In the genomic region with DNA sequence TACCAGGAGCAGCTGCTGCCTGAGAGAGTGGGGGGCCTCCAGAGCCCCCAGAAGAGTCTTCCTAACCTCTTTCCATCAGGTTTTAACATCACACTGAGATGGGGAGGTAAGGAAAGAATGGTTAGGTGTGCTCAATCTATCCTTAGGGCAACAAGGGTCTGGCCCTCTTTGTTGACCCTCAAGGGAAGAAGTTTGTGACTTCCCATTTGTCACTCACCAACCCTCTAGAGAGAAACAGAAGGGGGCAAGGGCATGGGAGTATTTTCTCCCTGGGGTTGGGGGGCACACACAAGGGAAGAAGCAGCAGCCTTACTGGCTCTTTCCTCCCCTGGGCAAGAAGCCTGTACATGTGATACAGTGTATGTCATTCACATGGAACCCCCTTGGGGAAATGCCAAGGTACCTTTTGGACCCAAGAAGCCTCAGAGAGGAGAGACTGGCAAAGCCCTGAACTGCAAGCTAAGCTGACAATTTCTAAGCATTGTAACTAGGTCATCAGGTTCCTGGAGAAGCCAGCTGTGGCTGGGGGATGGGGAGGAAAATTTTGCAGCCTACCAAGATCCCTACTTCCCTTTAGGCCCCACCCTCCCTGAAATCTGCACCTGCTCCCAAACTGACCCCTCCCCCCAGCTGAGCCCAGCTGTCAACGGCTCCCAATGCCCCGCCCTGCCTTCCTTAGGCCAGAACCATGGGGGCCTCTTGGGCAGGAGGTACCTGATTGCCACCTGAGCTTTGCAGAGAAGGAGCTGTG, we compare ENCODE assay signal across 1 cellular context.
A peak's percentile ranks its signal among the peaks of the same experiment; 100 is the strongest.
TF ChIP-seq lines count a peak whose summit lies in the region.

No MANE protein-coding gene starts in this region.

TF ChIP-seq in K562, 482 proteins besides CTCF, POLR2A, EP300 and RAD21 (continued from another document and continues in another):
- TF ChIP-seq ZKSCAN3 (CRISPR knock-in tag; IDR thresholded peaks at IDR 0.05) (no peak), VEZF1 (CRISPR knock-in tag; IDR thresholded peaks at IDR 0.05) (peak; percentile 67), ARID1B (IDR thresholded peaks at IDR 0.05) (peak; percentile 46; the same call in 1 of the 2 replicates), CXXC5 (CRISPR knock-in tag; IDR thresholded peaks at IDR 0.05) (peak; percentile 32; the same call in 1 of the 2 replicates), USF1 (CRISPR knock-in tag; IDR thresholded peaks at IDR 0.05) (no peak), ETV6 (IDR thresholded peaks at IDR 0.05; ENCODE audit: borderline replicate concordance in 1 of 2, low read depth in 2 of 2, low read length in 1 of 2) (no peak), ETV6 (CRISPR knock-in tag; IDR thresholded peaks at IDR 0.05; ENCODE audit: borderline replicate concordance) (no peak), PRMT5 (CRISPR knock-in tag; IDR thresholded peaks at IDR 0.05) (no peak), NCOA2 (IDR thresholded peaks at IDR 0.05; ENCODE audit: partially characterized antibody in 2 of 2) (no peak), ZBTB2 (IDR thresholded peaks at IDR 0.05) (no peak), SMC3 (conservative IDR thresholded peaks at IDR 0.05; ENCODE audit: insufficient read depth, low read depth, low read length) (no peak), TFE3 (CRISPR knock-in tag; IDR thresholded peaks at IDR 0.05) (no peak), NCOA1 (IDR thresholded peaks at IDR 0.05; ENCODE audit: low read depth) (no peak), TGIF2 (CRISPR knock-in tag; IDR thresholded peaks at IDR 0.05) (peak; percentile 82; the same call in 1 of the 2 replicates), ETV5 (CRISPR knock-in tag; IDR thresholded peaks at IDR 0.05; ENCODE audit: low read depth) (no peak), ZNF589 (CRISPR knock-in tag; IDR thresholded peaks at IDR 0.05; ENCODE audit: low read depth) (0 out of 2 replicates have a peak, but pooled peaks have one; percentile 57), SRF (CRISPR knock-in tag; IDR thresholded peaks at IDR 0.05) (0 out of 4 replicates have a peak, but pooled peaks of 1 of the 2 experiments have one; percentile 33), KDM4B (IDR thresholded peaks at IDR 0.05; ENCODE audit: borderline replicate concordance in 2 of 2, low read depth in 1 of 2) (no peak), ZNF316 (IDR thresholded peaks at IDR 0.05) (no peak), CBFA2T3 (IDR thresholded peaks at IDR 0.05) (peak; percentile 77), ZNF583 (CRISPR knock-in tag; IDR thresholded peaks at IDR 0.05) (0 out of 2 replicates have a peak, but pooled peaks have one; percentile 38), JUND (IDR thresholded peaks at IDR 0.05; ENCODE audit: borderline replicate concordance, low read depth, low read length) (peak; percentile 26; the same call in 1 of the 2 replicates), JUND (tag; IDR thresholded peaks at IDR 0.05; ENCODE audit: borderline replicate concordance, low read depth, low read length) (no peak; the same call in 2 of the 3 replicates), ZNF239 (CRISPR knock-in tag; IDR thresholded peaks at IDR 0.05) (no peak), BRD4 (IDR thresholded peaks at IDR 0.05) (no peak), ZNF140 (CRISPR knock-in tag; IDR thresholded peaks at IDR 0.05) (no peak), CCNT2 (IDR thresholded peaks at IDR 0.05; ENCODE audit: borderline replicate concordance, extremely low read depth, insufficient read length, low read depth, low read length) (no peak), SNRNP70 (optimal IDR thresholded peaks at IDR 0.05; ENCODE audit: low read depth, low read length) (no peak), MAFK (IDR thresholded peaks at IDR 0.05; ENCODE audit: low read length) (peak; percentile 7; the same call in 1 of the 2 replicates), DACH1 (IDR thresholded peaks at IDR 0.05; ENCODE audit: partially characterized antibody) (peak; percentile 78), CBX1 (IDR thresholded peaks at IDR 0.05; ENCODE audit: low read depth) (no peak), ZNF445 (CRISPR knock-in tag; IDR thresholded peaks at IDR 0.05; ENCODE audit: low read depth) (no peak), ELF2 (CRISPR knock-in tag; IDR thresholded peaks at IDR 0.05) (no peak), SMARCA4 (IDR thresholded peaks at IDR 0.05) (no peak), MAFG (tag; conservative IDR thresholded peaks at IDR 0.05) (no peak), ZKSCAN1 (IDR thresholded peaks at IDR 0.05; ENCODE audit: low read depth, low read length) (no peak)
- TF ChIP-seq, protein P1, sequence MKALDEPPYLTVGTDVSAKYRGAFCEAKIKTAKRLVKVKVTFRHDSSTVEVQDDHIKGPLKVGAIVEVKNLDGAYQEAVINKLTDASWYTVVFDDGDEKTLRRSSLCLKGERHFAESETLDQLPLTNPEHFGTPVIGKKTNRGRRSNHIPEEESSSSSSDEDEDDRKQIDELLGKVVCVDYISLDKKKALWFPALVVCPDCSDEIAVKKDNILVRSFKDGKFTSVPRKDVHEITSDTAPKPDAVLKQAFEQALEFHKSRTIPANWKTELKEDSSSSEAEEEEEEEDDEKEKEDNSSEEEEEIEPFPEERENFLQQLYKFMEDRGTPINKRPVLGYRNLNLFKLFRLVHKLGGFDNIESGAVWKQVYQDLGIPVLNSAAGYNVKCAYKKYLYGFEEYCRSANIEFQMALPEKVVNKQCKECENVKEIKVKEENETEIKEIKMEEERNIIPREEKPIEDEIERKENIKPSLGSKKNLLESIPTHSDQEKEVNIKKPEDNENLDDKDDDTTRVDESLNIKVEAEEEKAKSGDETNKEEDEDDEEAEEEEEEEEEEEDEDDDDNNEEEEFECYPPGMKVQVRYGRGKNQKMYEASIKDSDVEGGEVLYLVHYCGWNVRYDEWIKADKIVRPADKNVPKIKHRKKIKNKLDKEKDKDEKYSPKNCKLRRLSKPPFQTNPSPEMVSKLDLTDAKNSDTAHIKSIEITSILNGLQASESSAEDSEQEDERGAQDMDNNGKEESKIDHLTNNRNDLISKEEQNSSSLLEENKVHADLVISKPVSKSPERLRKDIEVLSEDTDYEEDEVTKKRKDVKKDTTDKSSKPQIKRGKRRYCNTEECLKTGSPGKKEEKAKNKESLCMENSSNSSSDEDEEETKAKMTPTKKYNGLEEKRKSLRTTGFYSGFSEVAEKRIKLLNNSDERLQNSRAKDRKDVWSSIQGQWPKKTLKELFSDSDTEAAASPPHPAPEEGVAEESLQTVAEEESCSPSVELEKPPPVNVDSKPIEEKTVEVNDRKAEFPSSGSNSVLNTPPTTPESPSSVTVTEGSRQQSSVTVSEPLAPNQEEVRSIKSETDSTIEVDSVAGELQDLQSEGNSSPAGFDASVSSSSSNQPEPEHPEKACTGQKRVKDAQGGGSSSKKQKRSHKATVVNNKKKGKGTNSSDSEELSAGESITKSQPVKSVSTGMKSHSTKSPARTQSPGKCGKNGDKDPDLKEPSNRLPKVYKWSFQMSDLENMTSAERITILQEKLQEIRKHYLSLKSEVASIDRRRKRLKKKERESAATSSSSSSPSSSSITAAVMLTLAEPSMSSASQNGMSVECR (CRISPR knock-in tag; IDR thresholded peaks at IDR 0.05), result 0 out of 2 replicates have a peak, but pooled peaks have one; percentile 45
- TF ChIP-seq, protein P2, sequence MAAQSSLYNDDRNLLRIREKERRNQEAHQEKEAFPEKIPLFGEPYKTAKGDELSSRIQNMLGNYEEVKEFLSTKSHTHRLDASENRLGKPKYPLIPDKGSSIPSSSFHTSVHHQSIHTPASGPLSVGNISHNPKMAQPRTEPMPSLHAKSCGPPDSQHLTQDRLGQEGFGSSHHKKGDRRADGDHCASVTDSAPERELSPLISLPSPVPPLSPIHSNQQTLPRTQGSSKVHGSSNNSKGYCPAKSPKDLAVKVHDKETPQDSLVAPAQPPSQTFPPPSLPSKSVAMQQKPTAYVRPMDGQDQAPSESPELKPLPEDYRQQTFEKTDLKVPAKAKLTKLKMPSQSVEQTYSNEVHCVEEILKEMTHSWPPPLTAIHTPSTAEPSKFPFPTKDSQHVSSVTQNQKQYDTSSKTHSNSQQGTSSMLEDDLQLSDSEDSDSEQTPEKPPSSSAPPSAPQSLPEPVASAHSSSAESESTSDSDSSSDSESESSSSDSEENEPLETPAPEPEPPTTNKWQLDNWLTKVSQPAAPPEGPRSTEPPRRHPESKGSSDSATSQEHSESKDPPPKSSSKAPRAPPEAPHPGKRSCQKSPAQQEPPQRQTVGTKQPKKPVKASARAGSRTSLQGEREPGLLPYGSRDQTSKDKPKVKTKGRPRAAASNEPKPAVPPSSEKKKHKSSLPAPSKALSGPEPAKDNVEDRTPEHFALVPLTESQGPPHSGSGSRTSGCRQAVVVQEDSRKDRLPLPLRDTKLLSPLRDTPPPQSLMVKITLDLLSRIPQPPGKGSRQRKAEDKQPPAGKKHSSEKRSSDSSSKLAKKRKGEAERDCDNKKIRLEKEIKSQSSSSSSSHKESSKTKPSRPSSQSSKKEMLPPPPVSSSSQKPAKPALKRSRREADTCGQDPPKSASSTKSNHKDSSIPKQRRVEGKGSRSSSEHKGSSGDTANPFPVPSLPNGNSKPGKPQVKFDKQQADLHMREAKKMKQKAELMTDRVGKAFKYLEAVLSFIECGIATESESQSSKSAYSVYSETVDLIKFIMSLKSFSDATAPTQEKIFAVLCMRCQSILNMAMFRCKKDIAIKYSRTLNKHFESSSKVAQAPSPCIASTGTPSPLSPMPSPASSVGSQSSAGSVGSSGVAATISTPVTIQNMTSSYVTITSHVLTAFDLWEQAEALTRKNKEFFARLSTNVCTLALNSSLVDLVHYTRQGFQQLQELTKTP (IDR thresholded peaks at IDR 0.05; ENCODE audit: low read depth in 1 of 2, partially characterized antibody in 2 of 2), result no peak
- TF ChIP-seq, protein P3, sequence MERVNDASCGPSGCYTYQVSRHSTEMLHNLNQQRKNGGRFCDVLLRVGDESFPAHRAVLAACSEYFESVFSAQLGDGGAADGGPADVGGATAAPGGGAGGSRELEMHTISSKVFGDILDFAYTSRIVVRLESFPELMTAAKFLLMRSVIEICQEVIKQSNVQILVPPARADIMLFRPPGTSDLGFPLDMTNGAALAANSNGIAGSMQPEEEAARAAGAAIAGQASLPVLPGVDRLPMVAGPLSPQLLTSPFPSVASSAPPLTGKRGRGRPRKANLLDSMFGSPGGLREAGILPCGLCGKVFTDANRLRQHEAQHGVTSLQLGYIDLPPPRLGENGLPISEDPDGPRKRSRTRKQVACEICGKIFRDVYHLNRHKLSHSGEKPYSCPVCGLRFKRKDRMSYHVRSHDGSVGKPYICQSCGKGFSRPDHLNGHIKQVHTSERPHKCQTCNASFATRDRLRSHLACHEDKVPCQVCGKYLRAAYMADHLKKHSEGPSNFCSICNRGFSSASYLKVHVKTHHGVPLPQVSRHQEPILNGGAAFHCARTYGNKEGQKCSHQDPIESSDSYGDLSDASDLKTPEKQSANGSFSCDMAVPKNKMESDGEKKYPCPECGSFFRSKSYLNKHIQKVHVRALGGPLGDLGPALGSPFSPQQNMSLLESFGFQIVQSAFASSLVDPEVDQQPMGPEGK (CRISPR knock-in tag; IDR thresholded peaks at IDR 0.05; ENCODE audit: borderline replicate concordance), result no peak
- TF ChIP-seq, protein P4, sequence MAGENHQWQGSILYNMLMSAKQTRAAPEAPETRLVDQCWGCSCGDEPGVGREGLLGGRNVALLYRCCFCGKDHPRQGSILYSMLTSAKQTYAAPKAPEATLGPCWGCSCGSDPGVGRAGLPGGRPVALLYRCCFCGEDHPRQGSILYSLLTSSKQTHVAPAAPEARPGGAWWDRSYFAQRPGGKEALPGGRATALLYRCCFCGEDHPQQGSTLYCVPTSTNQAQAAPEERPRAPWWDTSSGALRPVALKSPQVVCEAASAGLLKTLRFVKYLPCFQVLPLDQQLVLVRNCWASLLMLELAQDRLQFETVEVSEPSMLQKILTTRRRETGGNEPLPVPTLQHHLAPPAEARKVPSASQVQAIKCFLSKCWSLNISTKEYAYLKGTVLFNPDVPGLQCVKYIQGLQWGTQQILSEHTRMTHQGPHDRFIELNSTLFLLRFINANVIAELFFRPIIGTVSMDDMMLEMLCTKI (IDR thresholded peaks at IDR 0.05; ENCODE audit: partially characterized antibody), result no peak
- TF ChIP-seq, protein P5, sequence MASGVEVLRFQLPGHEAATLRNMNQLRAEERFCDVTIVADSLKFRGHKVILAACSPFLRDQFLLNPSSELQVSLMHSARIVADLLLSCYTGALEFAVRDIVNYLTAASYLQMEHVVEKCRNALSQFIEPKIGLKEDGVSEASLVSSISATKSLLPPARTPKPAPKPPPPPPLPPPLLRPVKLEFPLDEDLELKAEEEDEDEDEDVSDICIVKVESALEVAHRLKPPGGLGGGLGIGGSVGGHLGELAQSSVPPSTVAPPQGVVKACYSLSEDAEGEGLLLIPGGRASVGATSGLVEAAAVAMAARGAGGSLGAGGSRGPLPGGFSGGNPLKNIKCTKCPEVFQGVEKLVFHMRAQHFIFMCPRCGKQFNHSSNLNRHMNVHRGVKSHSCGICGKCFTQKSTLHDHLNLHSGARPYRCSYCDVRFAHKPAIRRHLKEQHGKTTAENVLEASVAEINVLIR (CRISPR knock-in tag; IDR thresholded peaks at IDR 0.05), result no peak
